ENCODE assay signal across 15 cellular contexts in the genomic region with DNA sequence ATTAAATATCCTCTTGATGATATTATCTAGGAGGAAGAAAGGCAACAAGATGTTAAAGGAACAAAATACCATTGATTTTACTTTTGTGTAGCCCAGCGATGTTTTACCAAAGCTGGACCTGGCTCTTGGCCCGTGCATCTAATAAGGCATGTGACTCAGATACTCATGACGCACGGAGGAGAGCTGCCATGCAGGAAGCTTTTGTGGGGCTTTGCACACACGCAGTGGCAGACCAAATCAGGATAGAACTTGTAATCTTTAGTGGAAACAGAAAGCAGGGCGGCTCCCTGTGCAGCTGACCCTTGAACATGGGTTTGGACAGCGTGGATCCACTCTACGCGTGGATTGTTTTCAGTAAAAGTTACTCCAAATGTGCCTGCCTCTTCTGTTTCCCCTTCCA.
DNase-seq lines count a peak whose midpoint lies in the region; ATAC-seq and TF ChIP-seq lines count a peak whose summit lies in the region.
"Had no signal": no experiment of that assay in that cellular context is flagged by ENCODE, and none has a peak within 500 bp of the region (broad histone marks: within the 10 kb centered on the region; RNA-seq: fewer than 3 reads in every experiment).

No MANE protein-coding gene starts in this region.

- no peak for TF ChIP-seq RAD21 in IMR-90 (IDR thresholded peaks at IDR 0.05; ENCODE audit: low read length)

- CTCF ChIA-PET in IMR-90 (lab: Yijun Ruan, JAX): no interaction called here

- H2AFZ ChIP-seq in ACC112 (ENCODE audit: low read length, unreplicated experiment) (no peak overlapping the region), IMR-90 (replicated peaks; ENCODE audit: low read length, poor library complexity) (peak overlapping the region; percentile 82)
- H2AFZ ChIP-seq: GM23338 had no signal

- no peak for TF ChIP-seq POLR2A in IMR-90 (IDR thresholded peaks at IDR 0.05; ENCODE audit: low read depth, low read length)

- WGBS in IMR-90 (ENCODE audit: extremely low coverage in 2 of 2, insufficient read length in 1 of 2), 2 experiments: 85% methylated on average over 5 of the region's 9 CpGs; no CpG with 5 or more reads in 1 of the 2 experiments

- H3K36me3 ChIP-seq in ACC112 (ENCODE audit: insufficient read depth, low read length) (no peaks in the 10 kb centered on the region), IMR-90 (ENCODE audit: control insufficient read depth, insufficient read depth, low read length) (no peaks in the 10 kb centered on the region), brain microvascular endothelial cell (replicated peaks) (no peaks in the 10 kb centered on the region), colonic mucosa (no peaks in the 10 kb centered on the region)
- H3K36me3 ChIP-seq: uterus had no signal

- no peaks in the 10 kb centered on the region for H3K79me2 ChIP-seq in ACC112 (ENCODE audit: control insufficient read depth, insufficient read depth, low read length, unreplicated experiment)

- peaks cover 5% of the 10 kb centered on the region; the same call in 1 of the 2 replicates for H3K9me1 ChIP-seq in IMR-90 (ENCODE audit: insufficient read depth, low read length)

- H4K20me1 ChIP-seq in IMR-90 (ENCODE audit: insufficient read depth, low read length): no peaks in the 10 kb centered on the region

- H3K4me1 ChIP-seq in ACC112 (ENCODE audit: control insufficient read depth, insufficient read depth, low read length, unreplicated experiment): no peaks in the 10 kb centered on the region
- H3K4me1 ChIP-seq in IMR-90 (ENCODE audit: control insufficient read depth, insufficient read depth, low read length): no peaks in the 10 kb centered on the region; the same call in 1 of the 2 replicates
- no peaks in the 10 kb centered on the region for H3K4me1 ChIP-seq in colonic mucosa
- H3K4me1 ChIP-seq: uterus had no signal

- peak; percentile 73 for DNase-seq in IMR-90
- DNase-seq in brain microvascular endothelial cell: peak; percentile 20
- DNase-seq in kidney tubule cell (ENCODE audit: low spot score): peak; percentile 71
- no peak for DNase-seq in colonic mucosa
- no peak for DNase-seq in cerebellar cortex (ENCODE audit: low spot score)
- DNase-seq in stimulated activated CD4-positive, alpha-beta T cell treated with anti-CD3 and anti-CD28 coated beads, Interleukin-4, amount 100 ng/mL, for 1 hour: no peak
- DNase-seq: activated CD4-positive, alpha-beta memory T cell treated with anti-CD3 and anti-CD28 coated beads for 36 hours; activated naive CD4-positive, alpha-beta T cell; NCI-H1417 treated with DMSO at 0.1 percent for 48 hours; retina; uterus had no signal

- H3K4me3 ChIP-seq in ACC112 (ENCODE audit: low read depth, low read length) (no peak overlapping the region), IMR-90 (ENCODE audit: insufficient read depth, low read depth, low read length) (no peak overlapping the region), brain microvascular endothelial cell (ENCODE audit: low read depth, low read length) (no peak overlapping the region), colonic mucosa (no peak overlapping the region)
- H3K4me3 ChIP-seq: GM23338, uterus had no signal

- H3K23ac ChIP-seq in IMR-90 (ENCODE audit: low read depth, low read length): no peak overlapping the region

- intact Hi-C loops in IMR-90 (cut with micrococcal nuclease): no loop called here
- intact Hi-C loops in colonic mucosa (cut with DNase I): no loop called here

- H4K5ac ChIP-seq in IMR-90 (ENCODE audit: low read depth, low read length): no peak overlapping the region

- H2AK5ac ChIP-seq in IMR-90 (ENCODE audit: low read depth, low read length): no peak overlapping the region

- H3K9ac ChIP-seq in IMR-90 (ENCODE audit: low read depth, low read length) (no peak overlapping the region), colonic mucosa (ENCODE audit: low read depth in 2 of 2, low read length in 2 of 2) (no peak overlapping the region)

- H3K9me3 ChIP-seq in IMR-90 (ENCODE audit: control insufficient read depth, insufficient read depth, low read length) (no peaks in the 10 kb centered on the region), colonic mucosa (no peaks in the 10 kb centered on the region)
- H3K9me3 ChIP-seq: uterus had no signal

- H3K27me3 ChIP-seq in ACC112 (ENCODE audit: insufficient read depth, low read length) (no peaks in the 10 kb centered on the region), IMR-90 (ENCODE audit: control insufficient read depth, insufficient read depth, low read length) (no peaks in the 10 kb centered on the region), brain microvascular endothelial cell (replicated peaks) (no peaks in the 10 kb centered on the region), colonic mucosa (no peaks in the 10 kb centered on the region)
- H3K27me3 ChIP-seq: uterus had no signal

- ATAC-seq in IMR-90 (ENCODE audit: low read depth) (0 out of 2 replicates have a peak, but pooled peaks have one; percentile 29), HG02840 (IDR thresholded peaks at IDR 0.05; ENCODE audit: low FRiP score, unreplicated experiment) (no peak)
- ATAC-seq: GM23338 had no signal

- POLR2A ChIA-PET in IMR-90 (lab: Charles Lee; ENCODE audit: unreplicated experiment): no interaction called here

- H4K8ac ChIP-seq in IMR-90 (ENCODE audit: low read depth in 2 of 2, low read length in 2 of 2): no peak overlapping the region

- H3K14ac ChIP-seq in IMR-90 (replicated peaks; ENCODE audit: low read depth, low read length): no peak overlapping the region

- no peak overlapping the region for H3K4ac ChIP-seq in IMR-90 (ENCODE audit: low read depth, low read length)

- H2BK20ac ChIP-seq in IMR-90 (ENCODE audit: low read depth, low read length): no peak overlapping the region

- dilution Hi-C loops in IMR-90 (cut with HindIII; ENCODE audit: low sequenced_read_pairs, unreplicated experiment): no loop called here

- in situ Hi-C loops in IMR-90 (cut with MboI; ENCODE audit: low sequenced_read_pairs): no loop called here
- in situ Hi-C loops in brain microvascular endothelial cell (cut with HindIII; ENCODE audit: low pct_ligation_motif_present, low sequenced_read_pairs): no loop called here

- no peak overlapping the region for H3K56ac ChIP-seq in IMR-90 (ENCODE audit: extremely low read depth, insufficient read depth, low read length)

- BruUV-seq in IMR-90 (replicated peaks; lab: Mats Ljungman, UMichigan): no TSS peak

- no peak overlapping the region for H2BK120ac ChIP-seq in IMR-90 (ENCODE audit: low read depth, low read length)

- H2BK5ac ChIP-seq in IMR-90 (ENCODE audit: low read depth, low read length, poor library complexity, severe bottlenecking): no peak overlapping the region

- no peak overlapping the region for H2BK15ac ChIP-seq in IMR-90 (ENCODE audit: low read depth, low read length)

- no peak overlapping the region for H4K91ac ChIP-seq in IMR-90 (ENCODE audit: insufficient read depth, low read depth, low read length)

- no peak overlapping the region for H3K18ac ChIP-seq in IMR-90 (ENCODE audit: low read depth, low read length)

- no peak overlapping the region for H3K4me2 ChIP-seq in IMR-90 (ENCODE audit: low read depth, low read length)
- H3K4me2 ChIP-seq: GM23338 had no signal

- H3K27ac ChIP-seq in ACC112 (ENCODE audit: low read depth, low read length): peak overlapping the region; percentile 30; the same call in 1 of the 2 replicates
- peak overlapping the region; percentile 23; the same call in 1 of the 2 replicates for H3K27ac ChIP-seq in IMR-90 (ENCODE audit: insufficient read depth, low read length)
- no peak overlapping the region for H3K27ac ChIP-seq in brain microvascular endothelial cell
- no peak overlapping the region for H3K27ac ChIP-seq in colonic mucosa
- H3K27ac ChIP-seq: C4-2B, uterus had no signal

- TF ChIP-seq CTCF in IMR-90 (conservative IDR thresholded peaks at IDR 0.05; ENCODE audit: low read depth, low read length) (no peak), brain microvascular endothelial cell (IDR thresholded peaks at IDR 0.05; ENCODE audit: low read depth, low read length, missing control alignments) (no peak), colonic mucosa (IDR thresholded peaks at IDR 0.05) (no peak)

- H2AK9ac ChIP-seq in IMR-90 (replicated peaks; ENCODE audit: low read depth, low read length, poor library complexity): peak overlapping the region; percentile 70

- H3K79me1 ChIP-seq in IMR-90 (ENCODE audit: low read depth in 1 of 2, low read length in 2 of 2): no peaks in the 10 kb centered on the region

TF ChIP-seq in IMR-90, 13 proteins besides CTCF, POLR2A, EP300 and RAD21:
- no peak for TF ChIP-seq NFE2L2 (IDR thresholded peaks at IDR 0.05; ENCODE audit: low read depth, low read length)
- TF ChIP-seq, protein P1, sequence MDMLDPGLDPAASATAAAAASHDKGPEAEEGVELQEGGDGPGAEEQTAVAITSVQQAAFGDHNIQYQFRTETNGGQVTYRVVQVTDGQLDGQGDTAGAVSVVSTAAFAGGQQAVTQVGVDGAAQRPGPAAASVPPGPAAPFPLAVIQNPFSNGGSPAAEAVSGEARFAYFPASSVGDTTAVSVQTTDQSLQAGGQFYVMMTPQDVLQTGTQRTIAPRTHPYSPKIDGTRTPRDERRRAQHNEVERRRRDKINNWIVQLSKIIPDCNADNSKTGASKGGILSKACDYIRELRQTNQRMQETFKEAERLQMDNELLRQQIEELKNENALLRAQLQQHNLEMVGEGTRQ (IDR thresholded peaks at IDR 0.05; ENCODE audit: low read depth, low read length): peak; percentile 6; the same call in 1 of the 2 replicates
- no peak for TF ChIP-seq BHLHE40 (IDR thresholded peaks at IDR 0.05; ENCODE audit: low read depth, low read length)

Comparison
In these comparisons a context has a peak if more than half of its experiments do, and no peak if none do; other contexts are left out.
1. H3K27ac ChIP-seq: peak in ACC112 (single experiment) and IMR-90 (single experiment); none in brain microvascular endothelial cell (single experiment) and colonic mucosa (single experiment).
2. DNase-seq: peak in IMR-90 (single experiment), brain microvascular endothelial cell (single experiment) and kidney tubule cell (single experiment); none in colonic mucosa (single experiment), cerebellar cortex (single experiment) and stimulated activated CD4-positive, alpha-beta T cell treated with anti-CD3 and anti-CD28 coated beads, Interleukin-4, amount 100 ng/mL, for 1 hour (single experiment).